Comparison of ENCODE assay signal across 8 cellular contexts in genomic region chr9:5608298-5609254, GRCh38. TPM values are rescaled to one million over a fixed set of nuclear protein-coding genes. Genes with fewer than 3 reads are reported as not detected.
DNase-seq lines count a peak whose midpoint lies in the region; ATAC-seq and TF ChIP-seq lines count a peak whose summit lies in the region.

No MANE protein-coding gene starts in this region.

- 42% methylated on average over 6 of the region's 6 CpGs for WGBS in thymus

- H3K9me3 Mint-ChIP-seq in HFFc6 (no peaks in the 10 kb centered on the region), T-cell (no peaks in the 10 kb centered on the region), immature natural killer cell (no peaks in the 10 kb centered on the region)

- H3K4me3 ChIP-seq in thymus (ENCODE audit: low read length): peak overlapping the region; percentile 25

- H3K4me1 Mint-ChIP-seq in HFFc6 (ENCODE audit: low read depth) (peaks cover 33% of the 10 kb centered on the region), T-cell (peaks cover 21 to 31% (median 25%) of the 10 kb centered on the region in 3 donors), immature natural killer cell (peaks cover 10 to 12% of the 10 kb centered on the region in 2 donors)

- peak overlapping the region; percentile 19 for H3K27ac Mint-ChIP-seq in HFFc6
- H3K27ac Mint-ChIP-seq in T-cell: peak overlapping the region; percentile 83 to 90
- H3K27ac Mint-ChIP-seq in immature natural killer cell: peak overlapping the region in 4 of 6 donors; percentile 19 to 76 (median 52)

- CTCF ChIA-PET in T-cell (lab: Charles Lee): interaction anchor here (0.5 to 2.4 kb wide), 4 partner anchors 8 to 128 kb away, joined by 3 to 9 read pairs (median 6); no protein-coding TSS in a partner anchor

- ATAC-seq in T-cell (replicated peaks in 1 of 4) (peak; percentile 43 to 78 (median 58)), GM19035 (IDR thresholded peaks at IDR 0.05; ENCODE audit: unreplicated experiment) (no peak)

- H3K36me3 Mint-ChIP-seq in HFFc6 (ENCODE audit: low read depth) (no peaks in the 10 kb centered on the region), T-cell (peaks cover 3% of the 10 kb centered on the region), immature natural killer cell (peaks cover 0 to 4% (median 0%) of the 10 kb centered on the region in 3 donors)

- peak overlapping the region; percentile 10 for H3K27ac ChIP-seq in thymus (ENCODE audit: low read depth)

- no peaks in the 10 kb centered on the region for H3K9me3 ChIP-seq in thymus (ENCODE audit: control insufficient read depth)

- POLR2A ChIA-PET in T-cell (lab: Charles Lee): interaction anchor here in 1 of 2 donors (0.7 kb wide), 2 partner anchors 25 to 408 kb away, joined by 3 to 4 read pairs; no protein-coding TSS in a partner anchor

- no peak for DNase-seq in HFFc6
- no peak for DNase-seq in T-cell
- no peak for DNase-seq in immature natural killer cell
- DNase-seq in GM19240 (ENCODE audit: insufficient read length, low spot score): no peak
- no peak for DNase-seq in NCI-H1048 (lab: John Stamatoyannopoulos, UW)

- H3K27me3 Mint-ChIP-seq in HFFc6 (ENCODE audit: insufficient read depth) (no peaks in the 10 kb centered on the region; the same call in 1 of the 2 replicates), T-cell (no peaks in the 10 kb centered on the region), immature natural killer cell (ENCODE audit: low read depth in 3 of 3) (peaks cover 0 to 2% (median 1%) of the 10 kb centered on the region in 3 donors)

- H3K36me3 ChIP-seq in thymus (ENCODE audit: control insufficient read depth, insufficient read depth): no peaks in the 10 kb centered on the region

- TF ChIP-seq CTCF in GM12874 (IDR thresholded peaks at IDR 0.05; ENCODE audit: insufficient read depth, low read depth, low read length): 0 out of 2 replicates have a peak, but pooled peaks have one; percentile 3
- no peak for TF ChIP-seq CTCF in HFFc6 (IDR thresholded peaks at IDR 0.05)

- H3K4me3 Mint-ChIP-seq in HFFc6 (peak overlapping the region; percentile 82), T-cell (peak overlapping the region; percentile 70 to 79 (median 76)), immature natural killer cell (peak overlapping the region; percentile 67 to 81 (median 71))

- no peaks in the 10 kb centered on the region for H3K27me3 ChIP-seq in thymus (ENCODE audit: control insufficient read depth, insufficient read depth)

- H3K4me1 ChIP-seq in thymus (ENCODE audit: control insufficient read depth, insufficient read depth, low read length): peaks cover 2% of the 10 kb centered on the region

RNA-seq across cellular contexts. Expression of gene RIC1, which starts 20.3 kb away (rescaled TPM):
- total RNA-seq in HFFc6 (2021; fragmentation: NEBNext Ultra II Directional; extraction: Animal tissue kit (Norgen Biotek cat#: 25700)): 10 to 100 TPM; 25.8 to 35.2 (median 29.8) TPM
- 10 to 100 TPM; 22.2 to 29.9 (median 22.9) TPM for total RNA-seq in T-cell
- polyA plus RNA-seq in immature natural killer cell (1 to 10 TPM; 4.9 to 6.3 (median 5.2) TPM), thymus (10.3 TPM)

Comparison
In these comparisons a context has a peak if more than half of its experiments do, and no peak if none do; other contexts are left out.
1. H3K27ac Mint-ChIP-seq: peak in every context shown above with its lines; median percentile 86 in T-cell; 52 in immature natural killer cell; 19 in HFFc6.